Comparison of ENCODE assay signal across 13 cellular contexts in the genomic region with DNA sequence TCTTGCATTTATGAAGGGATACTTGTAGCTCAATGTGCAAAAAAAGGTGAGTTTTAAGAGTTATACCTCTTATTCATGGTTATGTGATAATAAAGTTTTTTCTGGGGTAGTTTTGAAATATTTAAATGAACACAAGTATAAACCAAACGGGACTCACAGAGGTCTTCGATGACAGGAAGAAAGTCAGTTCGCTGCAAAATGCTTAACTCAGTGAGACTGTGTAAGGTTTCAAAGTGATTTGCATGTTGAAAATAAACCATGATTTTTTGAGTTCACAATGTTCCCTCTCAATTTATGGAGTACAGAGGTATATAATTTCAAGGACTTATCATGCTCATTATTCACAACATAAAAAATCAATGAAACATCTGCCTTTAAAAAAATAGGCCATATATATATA. TPM values are rescaled to one million over a fixed set of nuclear protein-coding genes. Genes with fewer than 3 reads are reported as not detected.
DNase-seq lines count a peak whose midpoint lies in the region; ATAC-seq and TF ChIP-seq lines count a peak whose summit lies in the region.
"Had no signal": no experiment of that assay in that cellular context is flagged by ENCODE, and none has a peak within 500 bp of the region (broad histone marks: within the 10 kb centered on the region; RNA-seq: fewer than 3 reads in every experiment).

No MANE protein-coding gene starts in this region.

- H3K4me1 Mint-ChIP-seq in CD4-positive, CD25-positive, alpha-beta regulatory T cell, result peaks cover 12 to 34% (median 14%) of the 10 kb centered on the region in 4 donors
- H3K4me1 Mint-ChIP-seq in T-cell, result peaks cover 0 to 13% (median 11%) of the 10 kb centered on the region in 3 donors
- H3K4me1 Mint-ChIP-seq in memory B cell, result peaks cover 8% of the 10 kb centered on the region
- H3K4me1 Mint-ChIP-seq in Calu3 (ENCODE audit: low read depth, unreplicated experiment), result no peaks in the 10 kb centered on the region

- peaks cover 6% of the 10 kb centered on the region for H3K4me1 ChIP-seq in CD4-positive, CD25-positive, alpha-beta regulatory T cell (ENCODE audit: control insufficient read depth, insufficient read depth, low read length, poor library complexity, severe bottlenecking)
- no peaks in the 10 kb centered on the region for H3K4me1 ChIP-seq in transverse colon
- H3K4me1 ChIP-seq: BLaER1, body of pancreas, vagina had no signal

- peak overlapping the region; percentile 82 for H3K4me3 ChIP-seq in CD4-positive, CD25-positive, alpha-beta regulatory T cell (ENCODE audit: low read depth, low read length)
- H3K4me3 ChIP-seq in transverse colon, result no peak overlapping the region
- H3K4me3 ChIP-seq: BLaER1, body of pancreas, vagina had no signal

- BruUV-seq in Calu3 (replicated peaks; lab: Mats Ljungman, UMichigan), result no TSS peak

- H3K27me3 Mint-ChIP-seq in CD4-positive, CD25-positive, alpha-beta regulatory T cell, result no peaks in the 10 kb centered on the region
- H3K27me3 Mint-ChIP-seq in T-cell (no peaks in the 10 kb centered on the region), memory B cell (no peaks in the 10 kb centered on the region), Calu3 (ENCODE audit: unreplicated experiment) (no peaks in the 10 kb centered on the region)

- no peak for TF ChIP-seq CTCF in Calu3 (IDR thresholded peaks at IDR 0.05; ENCODE audit: unreplicated experiment)
- no peak for TF ChIP-seq CTCF in transverse colon (IDR thresholded peaks at IDR 0.05)

- peak overlapping the region; percentile 70 to 92 (median 82) for H3K4me3 Mint-ChIP-seq in CD4-positive, CD25-positive, alpha-beta regulatory T cell
- peak overlapping the region; percentile 29 to 70 (median 65) for H3K4me3 Mint-ChIP-seq in T-cell
- peak overlapping the region; percentile 86 for H3K4me3 Mint-ChIP-seq in memory B cell
- H3K4me3 Mint-ChIP-seq in Calu3 (ENCODE audit: low read depth, unreplicated experiment), result no peak overlapping the region

- no peaks in the 10 kb centered on the region for H3K36me3 ChIP-seq in CD4-positive, CD25-positive, alpha-beta regulatory T cell (ENCODE audit: control insufficient read depth, insufficient read depth, low read length)
- no peaks in the 10 kb centered on the region for H3K36me3 ChIP-seq in transverse colon
- H3K36me3 ChIP-seq: vagina had no signal

- ATAC-seq in CD4-positive, CD25-positive, alpha-beta regulatory T cell (ENCODE audit: low read depth in 2 of 2), result no peak
- ATAC-seq in GM19023 (IDR thresholded peaks at IDR 0.05; ENCODE audit: unreplicated experiment) (peak; percentile 52), T-cell (replicated peaks in 1 of 4) (no peak), memory B cell (ENCODE audit: low read depth) (peak; percentile 60)
- ATAC-seq: body of pancreas had no signal

- POLR2A ChIA-PET in T-cell (lab: Charles Lee), result no interaction called here

- in situ Hi-C loops in transverse colon (cut with MboI; ENCODE audit: low pct_ligation_motif_present in 1 of 4, low pct_unique_long_range_greater_than_20kb in 1 of 4, low sequenced_read_pairs in 3 of 4), result no loop called here

- TF ChIP-seq EP300 in transverse colon (IDR thresholded peaks at IDR 0.05; ENCODE audit: low read depth), result no peak

- H3K36me3 Mint-ChIP-seq in CD4-positive, CD25-positive, alpha-beta regulatory T cell, result peaks cover 9% of the 10 kb centered on the region
- H3K36me3 Mint-ChIP-seq in T-cell (peaks cover 9% of the 10 kb centered on the region), memory B cell (peaks cover 3% of the 10 kb centered on the region), Calu3 (ENCODE audit: insufficient read depth, unreplicated experiment) (peaks cover 5% of the 10 kb centered on the region)

- no peaks in the 10 kb centered on the region for H3K27me3 ChIP-seq in CD4-positive, CD25-positive, alpha-beta regulatory T cell (ENCODE audit: control insufficient read depth, insufficient read depth, low read length)
- H3K27me3 ChIP-seq in transverse colon, result no peaks in the 10 kb centered on the region
- H3K27me3 ChIP-seq: BLaER1, body of pancreas, vagina had no signal

- WGBS in transverse colon (ENCODE audit: low coverage in 1 of 2), 2 donors, result 63 to 75% methylated on average over 3 of the region's 3 CpGs

- no peak for DNase-seq in CD4-positive, CD25-positive, alpha-beta regulatory T cell
- DNase-seq in T-cell (no peak), memory B cell (ENCODE audit: low spot score in 2 of 2) (no peak), Calu3 (no peak), MV-4-11 (lab: John Stamatoyannopoulos, UW) (no peak), transverse colon (no peak)
- no peak for DNase-seq in stimulated activated CD4-positive, alpha-beta T cell treated with anti-CD3 and anti-CD28 coated beads, Interleukin-4, amount 100 ng/mL, for 24 hours
- DNase-seq: activated T-cell treated with anti-CD3 and anti-CD28 coated beads for 4 hours, body of pancreas, GF-D8 had no signal

- no peak for TF ChIP-seq POLR2A in transverse colon (IDR thresholded peaks at IDR 0.05)

- H3K27ac ChIP-seq in CD4-positive, CD25-positive, alpha-beta regulatory T cell (ENCODE audit: insufficient read depth, low read length, poor library complexity, severe bottlenecking), result no peak overlapping the region
- H3K27ac ChIP-seq in transverse colon, result no peak overlapping the region
- H3K27ac ChIP-seq: BLaER1, body of pancreas, vagina had no signal

- H3K9me3 ChIP-seq in CD4-positive, CD25-positive, alpha-beta regulatory T cell (ENCODE audit: control insufficient read depth in 2 of 2, low read length in 2 of 2), result no peaks in the 10 kb centered on the region
- H3K9me3 ChIP-seq in transverse colon, result no peaks in the 10 kb centered on the region
- H3K9me3 ChIP-seq: BLaER1, body of pancreas, vagina had no signal

- no peaks in the 10 kb centered on the region for H3K9me3 Mint-ChIP-seq in CD4-positive, CD25-positive, alpha-beta regulatory T cell
- H3K9me3 Mint-ChIP-seq in T-cell, result no peaks in the 10 kb centered on the region
- no peaks in the 10 kb centered on the region for H3K9me3 Mint-ChIP-seq in memory B cell
- H3K9me3 Mint-ChIP-seq in Calu3 (ENCODE audit: low read depth, unreplicated experiment), result no peaks in the 10 kb centered on the region

- intact Hi-C loops in Calu3 (cut with micrococcal nuclease; ENCODE audit: unreplicated experiment), result no loop called here
- intact Hi-C loops in transverse colon (cut with DNase I; ENCODE audit: low total_unique reads), result no loop called here

- CTCF ChIA-PET in T-cell (lab: Charles Lee) (interaction anchor here (1.0 to 1.6 kb wide), 4 partner anchors 9 to 67 kb away, joined by 3 to 6 read pairs (median 4); no protein-coding TSS in a partner anchor), Calu3 (lab: Charles Lee) (no interaction called here)

- peak overlapping the region in 2 of 3 donors; percentile 71 to 78 for H3K27ac Mint-ChIP-seq in CD4-positive, CD25-positive, alpha-beta regulatory T cell
- H3K27ac Mint-ChIP-seq in T-cell, result peak overlapping the region; percentile 9 to 11
- peak overlapping the region; percentile 93 for H3K27ac Mint-ChIP-seq in memory B cell
- H3K27ac Mint-ChIP-seq in Calu3 (ENCODE audit: unreplicated experiment), result no peak overlapping the region

RNA-seq across cellular contexts. Expression of a gene that starts 36.3 kb away (rescaled TPM):
- total RNA-seq in CD4-positive, CD25-positive, alpha-beta regulatory T cell, result 0.12 TPM
- under 1 TPM in 1 of 4 donors, not detected in 3; 0.03 TPM for polyA plus RNA-seq in CD4-positive, CD25-positive, alpha-beta regulatory T cell
- total RNA-seq in T-cell, result under 1 TPM in 4 of 5 donors, not detected in 1; 0.07 to 0.18 (median 0.11) TPM
- 0.35 and 0.64 TPM in 2 replicates for total RNA-seq in Calu3 (2022)
- total RNA-seq in transverse colon, result under 1 TPM in 2 of 4 donors, not detected in 2; 0.16 to 0.41 TPM
- total RNA-seq: body of pancreas, vagina had no signal

RNA-seq across cellular contexts. Expression of a gene that starts 42.5 kb away (rescaled TPM):
- total RNA-seq in CD4-positive, CD25-positive, alpha-beta regulatory T cell, result 6.3 TPM
- polyA plus RNA-seq in CD4-positive, CD25-positive, alpha-beta regulatory T cell, result 1 to 10 TPM in 3 of 4 donors, under 1 TPM in 1; 0.99 to 2.9 (median 1.6) TPM
- total RNA-seq in T-cell (1 to 10 TPM; 2.5 to 5.1 (median 4.5) TPM), Calu3 (2022) (36.9 and 38.5 TPM in 2 replicates), transverse colon (1 to 10 TPM in 3 of 4 donors, under 1 TPM in 1; 0.40 to 3.2 (median 2.0) TPM)

RNA-seq across cellular contexts. Expression of a gene that starts 42.8 kb away (rescaled TPM):
- 14.9 TPM for total RNA-seq in CD4-positive, CD25-positive, alpha-beta regulatory T cell
- 10 to 100 TPM in 2 of 4 donors, 1 to 10 TPM in 2; 5.2 to 12.2 (median 8.7) TPM for polyA plus RNA-seq in CD4-positive, CD25-positive, alpha-beta regulatory T cell
- total RNA-seq in T-cell (10 to 100 TPM in 4 of 5 donors, 1 to 10 TPM in 1; 9.3 to 19.9 (median 10.9) TPM), Calu3 (2022) (10.6 and 12.2 TPM in 2 replicates), transverse colon (1 to 10 TPM; 1.5 to 7.4 (median 4.1) TPM)

Comparison
In these comparisons a context has a peak if more than half of its experiments do, and no peak if none do; other contexts are left out.
1. ATAC-seq: peak in GM19023 (single experiment) and memory B cell (single experiment); none in CD4-positive, CD25-positive, alpha-beta regulatory T cell (0 of 2) and T-cell (0 of 4).